1 cellular context compared by ENCODE assay signal in the genomic region with DNA sequence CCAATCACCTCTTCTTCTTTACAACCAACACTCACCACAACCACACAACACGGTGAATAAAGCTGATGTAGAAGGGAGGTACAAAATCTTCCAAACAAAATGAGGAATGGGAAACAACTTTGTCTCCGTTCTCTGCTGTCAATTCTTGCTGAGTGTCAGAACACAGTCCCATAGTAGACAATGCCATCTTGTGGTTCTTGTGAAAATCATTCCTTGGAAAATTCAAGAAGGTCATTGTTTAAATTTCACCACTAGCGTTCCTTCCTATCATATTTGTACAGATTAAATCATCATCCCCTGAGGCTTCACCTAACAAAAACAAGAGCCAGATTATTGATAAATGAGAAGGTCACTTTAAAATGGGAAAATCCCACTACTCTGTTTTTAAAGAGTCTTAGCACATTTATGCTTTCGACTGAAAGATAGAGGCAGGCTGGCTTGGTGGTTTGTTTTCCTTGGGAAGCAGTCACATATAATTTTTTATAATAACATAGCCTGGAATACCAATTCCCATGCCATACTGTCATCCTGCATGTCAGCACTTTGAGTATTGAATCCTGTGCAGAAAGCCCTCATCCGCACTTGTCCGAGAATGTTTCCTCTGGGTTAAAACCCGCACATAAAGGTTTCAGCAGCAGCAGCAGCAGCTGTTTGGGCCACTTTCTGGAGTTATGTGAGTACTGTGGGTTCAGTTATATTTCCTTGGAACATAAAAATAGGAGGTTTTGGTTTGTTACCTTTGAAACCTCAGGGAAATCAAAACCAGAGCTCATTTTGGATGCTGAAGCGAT.
TF ChIP-seq lines count a peak whose summit lies in the region.

No MANE protein-coding gene starts in this region.

TF ChIP-seq in H1, 55 proteins besides CTCF, POLR2A, EP300 and RAD21 (continued from another document):
- TF ChIP-seq, protein P1, sequence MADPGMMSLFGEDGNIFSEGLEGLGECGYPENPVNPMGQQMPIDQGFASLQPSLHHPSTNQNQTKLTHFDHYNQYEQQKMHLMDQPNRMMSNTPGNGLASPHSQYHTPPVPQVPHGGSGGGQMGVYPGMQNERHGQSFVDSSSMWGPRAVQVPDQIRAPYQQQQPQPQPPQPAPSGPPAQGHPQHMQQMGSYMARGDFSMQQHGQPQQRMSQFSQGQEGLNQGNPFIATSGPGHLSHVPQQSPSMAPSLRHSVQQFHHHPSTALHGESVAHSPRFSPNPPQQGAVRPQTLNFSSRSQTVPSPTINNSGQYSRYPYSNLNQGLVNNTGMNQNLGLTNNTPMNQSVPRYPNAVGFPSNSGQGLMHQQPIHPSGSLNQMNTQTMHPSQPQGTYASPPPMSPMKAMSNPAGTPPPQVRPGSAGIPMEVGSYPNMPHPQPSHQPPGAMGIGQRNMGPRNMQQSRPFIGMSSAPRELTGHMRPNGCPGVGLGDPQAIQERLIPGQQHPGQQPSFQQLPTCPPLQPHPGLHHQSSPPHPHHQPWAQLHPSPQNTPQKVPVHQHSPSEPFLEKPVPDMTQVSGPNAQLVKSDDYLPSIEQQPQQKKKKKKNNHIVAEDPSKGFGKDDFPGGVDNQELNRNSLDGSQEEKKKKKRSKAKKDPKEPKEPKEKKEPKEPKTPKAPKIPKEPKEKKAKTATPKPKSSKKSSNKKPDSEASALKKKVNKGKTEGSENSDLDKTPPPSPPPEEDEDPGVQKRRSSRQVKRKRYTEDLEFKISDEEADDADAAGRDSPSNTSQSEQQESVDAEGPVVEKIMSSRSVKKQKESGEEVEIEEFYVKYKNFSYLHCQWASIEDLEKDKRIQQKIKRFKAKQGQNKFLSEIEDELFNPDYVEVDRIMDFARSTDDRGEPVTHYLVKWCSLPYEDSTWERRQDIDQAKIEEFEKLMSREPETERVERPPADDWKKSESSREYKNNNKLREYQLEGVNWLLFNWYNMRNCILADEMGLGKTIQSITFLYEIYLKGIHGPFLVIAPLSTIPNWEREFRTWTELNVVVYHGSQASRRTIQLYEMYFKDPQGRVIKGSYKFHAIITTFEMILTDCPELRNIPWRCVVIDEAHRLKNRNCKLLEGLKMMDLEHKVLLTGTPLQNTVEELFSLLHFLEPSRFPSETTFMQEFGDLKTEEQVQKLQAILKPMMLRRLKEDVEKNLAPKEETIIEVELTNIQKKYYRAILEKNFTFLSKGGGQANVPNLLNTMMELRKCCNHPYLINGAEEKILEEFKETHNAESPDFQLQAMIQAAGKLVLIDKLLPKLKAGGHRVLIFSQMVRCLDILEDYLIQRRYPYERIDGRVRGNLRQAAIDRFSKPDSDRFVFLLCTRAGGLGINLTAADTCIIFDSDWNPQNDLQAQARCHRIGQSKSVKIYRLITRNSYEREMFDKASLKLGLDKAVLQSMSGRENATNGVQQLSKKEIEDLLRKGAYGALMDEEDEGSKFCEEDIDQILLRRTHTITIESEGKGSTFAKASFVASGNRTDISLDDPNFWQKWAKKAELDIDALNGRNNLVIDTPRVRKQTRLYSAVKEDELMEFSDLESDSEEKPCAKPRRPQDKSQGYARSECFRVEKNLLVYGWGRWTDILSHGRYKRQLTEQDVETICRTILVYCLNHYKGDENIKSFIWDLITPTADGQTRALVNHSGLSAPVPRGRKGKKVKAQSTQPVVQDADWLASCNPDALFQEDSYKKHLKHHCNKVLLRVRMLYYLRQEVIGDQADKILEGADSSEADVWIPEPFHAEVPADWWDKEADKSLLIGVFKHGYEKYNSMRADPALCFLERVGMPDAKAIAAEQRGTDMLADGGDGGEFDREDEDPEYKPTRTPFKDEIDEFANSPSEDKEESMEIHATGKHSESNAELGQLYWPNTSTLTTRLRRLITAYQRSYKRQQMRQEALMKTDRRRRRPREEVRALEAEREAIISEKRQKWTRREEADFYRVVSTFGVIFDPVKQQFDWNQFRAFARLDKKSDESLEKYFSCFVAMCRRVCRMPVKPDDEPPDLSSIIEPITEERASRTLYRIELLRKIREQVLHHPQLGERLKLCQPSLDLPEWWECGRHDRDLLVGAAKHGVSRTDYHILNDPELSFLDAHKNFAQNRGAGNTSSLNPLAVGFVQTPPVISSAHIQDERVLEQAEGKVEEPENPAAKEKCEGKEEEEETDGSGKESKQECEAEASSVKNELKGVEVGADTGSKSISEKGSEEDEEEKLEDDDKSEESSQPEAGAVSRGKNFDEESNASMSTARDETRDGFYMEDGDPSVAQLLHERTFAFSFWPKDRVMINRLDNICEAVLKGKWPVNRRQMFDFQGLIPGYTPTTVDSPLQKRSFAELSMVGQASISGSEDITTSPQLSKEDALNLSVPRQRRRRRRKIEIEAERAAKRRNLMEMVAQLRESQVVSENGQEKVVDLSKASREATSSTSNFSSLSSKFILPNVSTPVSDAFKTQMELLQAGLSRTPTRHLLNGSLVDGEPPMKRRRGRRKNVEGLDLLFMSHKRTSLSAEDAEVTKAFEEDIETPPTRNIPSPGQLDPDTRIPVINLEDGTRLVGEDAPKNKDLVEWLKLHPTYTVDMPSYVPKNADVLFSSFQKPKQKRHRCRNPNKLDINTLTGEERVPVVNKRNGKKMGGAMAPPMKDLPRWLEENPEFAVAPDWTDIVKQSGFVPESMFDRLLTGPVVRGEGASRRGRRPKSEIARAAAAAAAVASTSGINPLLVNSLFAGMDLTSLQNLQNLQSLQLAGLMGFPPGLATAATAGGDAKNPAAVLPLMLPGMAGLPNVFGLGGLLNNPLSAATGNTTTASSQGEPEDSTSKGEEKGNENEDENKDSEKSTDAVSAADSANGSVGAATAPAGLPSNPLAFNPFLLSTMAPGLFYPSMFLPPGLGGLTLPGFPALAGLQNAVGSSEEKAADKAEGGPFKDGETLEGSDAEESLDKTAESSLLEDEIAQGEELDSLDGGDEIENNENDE (IDR thresholded peaks at IDR 0.05; ENCODE audit: insufficient replicate concordance, low read length) = no peak
- TF ChIP-seq, protein P2, sequence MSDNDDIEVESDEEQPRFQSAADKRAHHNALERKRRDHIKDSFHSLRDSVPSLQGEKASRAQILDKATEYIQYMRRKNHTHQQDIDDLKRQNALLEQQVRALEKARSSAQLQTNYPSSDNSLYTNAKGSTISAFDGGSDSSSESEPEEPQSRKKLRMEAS (IDR thresholded peaks at IDR 0.05) = no peak
- TF ChIP-seq TEAD4 (IDR thresholded peaks at IDR 0.05; ENCODE audit: low read depth, low read length) = no peak
- TF ChIP-seq RNF2 (IDR thresholded peaks at IDR 0.05; ENCODE audit: borderline replicate concordance, low read depth, low read length, missing control alignments, poor library complexity, severe bottlenecking) = no peak
- TF ChIP-seq CHD2 (IDR thresholded peaks at IDR 0.05; ENCODE audit: low read length) = no peak
- TF ChIP-seq PHF8 (conservative IDR thresholded peaks at IDR 0.05; ENCODE audit: low read depth, low read length) = no peak
- TF ChIP-seq EGR1 (IDR thresholded peaks at IDR 0.05; ENCODE audit: borderline replicate concordance, low read depth, low read length) = no peak
